ENCODE assay signal across 8 cellular contexts in the genomic region with DNA sequence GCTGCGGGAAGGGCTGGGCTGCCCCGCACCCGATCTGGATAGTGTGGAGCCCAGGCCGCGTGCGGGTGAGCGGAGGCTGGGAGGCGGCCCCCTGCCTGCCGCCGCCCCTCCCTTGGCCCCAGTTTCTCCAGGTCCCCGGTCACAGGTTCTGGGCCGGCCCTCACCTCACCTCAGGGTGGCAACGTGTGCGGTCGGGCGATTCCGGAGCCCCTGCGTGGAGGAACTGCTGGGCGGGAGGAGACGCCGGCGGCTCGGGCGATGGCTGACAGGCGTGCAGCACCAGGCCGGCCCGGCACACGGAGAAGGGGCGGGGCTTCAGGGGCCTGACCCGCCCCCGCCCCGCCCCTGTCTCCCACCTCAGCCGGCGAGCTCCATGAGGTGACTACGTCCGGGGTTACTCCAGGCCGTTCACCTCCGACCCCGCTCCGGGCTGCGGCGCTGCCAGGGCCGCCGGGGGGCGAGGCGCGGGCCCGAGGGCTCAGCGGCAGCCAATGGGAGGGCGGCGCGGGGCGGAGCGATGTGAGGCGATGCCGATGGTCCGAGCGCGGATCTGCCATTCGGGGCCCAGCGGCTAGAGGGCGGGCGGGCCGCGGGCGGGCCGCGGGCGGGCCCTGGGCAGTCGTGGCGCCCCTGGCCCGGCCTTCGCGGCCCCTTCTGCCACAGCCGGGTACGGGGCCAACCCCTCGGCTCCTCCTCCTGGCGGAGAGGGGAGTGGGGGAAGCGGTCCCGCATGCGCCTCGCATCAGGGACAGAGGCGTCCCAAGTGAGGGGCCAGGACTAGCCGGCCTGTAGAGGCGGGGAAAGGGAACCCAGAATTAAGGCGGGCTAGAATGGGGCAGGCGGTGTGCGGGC. TPM values are rescaled to one million over a fixed set of nuclear protein-coding genes. Genes with fewer than 3 reads are reported as not detected.
DNase-seq lines count a peak whose midpoint lies in the region; ATAC-seq and TF ChIP-seq lines count a peak whose summit lies in the region.

No MANE protein-coding gene starts in this region.

- peak; percentile 74 for DNase-seq in DMS53 treated with DMSO at 0.1 percent for 48 hours (lab: John Stamatoyannopoulos, UW; ENCODE audit: unreplicated experiment)
- DNase-seq in PC-3: peak; percentile 88
- DNase-seq in activated T-cell treated with anti-CD3 and anti-CD28 coated beads, Interleukin-2, amount 50 U/mL, for 4 hours: peak; percentile 85
- peak; percentile 97 for DNase-seq in esophagus muscularis mucosa (ENCODE audit: extremely low spot score)
- peak; percentile 97 for DNase-seq in myocyte (ENCODE audit: low read depth)
- DNase-seq in stimulated activated CD8-positive, alpha-beta memory T cell treated with anti-CD3 and anti-CD28 coated beads, Interleukin-7, amount 100 ng/mL, for 4 hours (ENCODE audit: low read depth in 2 of 2): peak; percentile 78 to 90

- CTCF ChIA-PET in PC-3 (lab: Charles Lee): interaction anchor here (0.5 to 1.1 kb wide), 2 partner anchors 14 to 79 kb away, joined by 3 to 5 read pairs; no protein-coding TSS in a partner anchor

- peak overlapping the region; percentile 86 to 97 (median 90) for H3K4me3 Mint-ChIP-seq in IgD-negative memory B cell
- H3K4me3 Mint-ChIP-seq in activated T-cell treated with anti-CD3 and anti-CD28 coated beads, Interleukin-2, amount 50 U/mL, for 4 hours: peak overlapping the region; percentile 93

- H3K4me1 ChIP-seq in PC-3 (ENCODE audit: insufficient read depth, low read length) (peaks cover 32% of the 10 kb centered on the region), esophagus muscularis mucosa (peaks cover 14 to 36% (median 26%) of the 10 kb centered on the region in 4 donors)

- peak overlapping the region in 2 of 3 donors; percentile 64 to 93 for H3K27ac Mint-ChIP-seq in IgD-negative memory B cell

- no peaks in the 10 kb centered on the region for H3K9me3 ChIP-seq in PC-3 (ENCODE audit: low read length)
- no peaks in the 10 kb centered on the region for H3K9me3 ChIP-seq in esophagus muscularis mucosa

- ATAC-seq in GM21576 (IDR thresholded peaks at IDR 0.05; ENCODE audit: unreplicated experiment): peak; percentile 85
- ATAC-seq in PC-3: peak; percentile 85
- peak; percentile 95 to 97 for ATAC-seq in activated T-cell treated with anti-CD3 and anti-CD28 coated beads, Interleukin-2, amount 50 U/mL, for 4 hours

- H3K27me3 ChIP-seq in PC-3 (ENCODE audit: low read length) (no peaks in the 10 kb centered on the region), esophagus muscularis mucosa (no peaks in the 10 kb centered on the region)

- TF ChIP-seq POLR2A in esophagus muscularis mucosa (IDR thresholded peaks at IDR 0.05; ENCODE audit: low read depth): peak; percentile 23

- H3K9me3 Mint-ChIP-seq in IgD-negative memory B cell: no peaks in the 10 kb centered on the region
- no peaks in the 10 kb centered on the region for H3K9me3 Mint-ChIP-seq in activated T-cell treated with anti-CD3 and anti-CD28 coated beads, Interleukin-2, amount 50 U/mL, for 4 hours

- POLR2A ChIA-PET in PC-3 (lab: Charles Lee; ENCODE audit: unreplicated experiment): interaction anchor here (0.5 to 0.7 kb wide), 3 partner anchors 37 to 311 kb away, joined by 4 to 7 read pairs (median 6); no protein-coding TSS in a partner anchor

- H3F3A ChIP-seq in PC-3 (ENCODE audit: low read length, unreplicated experiment): no peaks in the 10 kb centered on the region

- BruUV-seq in PC-3 (replicated peaks; lab: Mats Ljungman, UMichigan): no TSS peak

- peak overlapping the region; percentile 98 for H3K9ac ChIP-seq in PC-3 (ENCODE audit: low read length)

- H2AFZ ChIP-seq in PC-3 (ENCODE audit: low read length): peak overlapping the region; percentile 72

- intact Hi-C loops in PC-3 (cut with micrococcal nuclease): no loop called here
- intact Hi-C loops in esophagus muscularis mucosa (cut with DNase I): loop anchor here (5.0 kb wide), 1 partner anchor 48 kb away; a partner anchor contains a TSS

- peaks cover 48% of the 10 kb centered on the region for H3K79me2 ChIP-seq in PC-3 (ENCODE audit: low read length)

- H3K27ac ChIP-seq in PC-3 (ENCODE audit: low read length) (peak overlapping the region; percentile 77), esophagus muscularis mucosa (replicated peaks in 1 of 4) (peak overlapping the region; percentile 89 to 95 (median 90))

- TF ChIP-seq CTCF in PC-3 (conservative IDR thresholded peaks at IDR 0.05; ENCODE audit: low read depth, low read length) (no peak), esophagus muscularis mucosa (IDR thresholded peaks at IDR 0.05) (peak; percentile 33 to 55 (median 46))

- H4K20me1 ChIP-seq in PC-3 (ENCODE audit: low read length): peaks cover 23% of the 10 kb centered on the region

- no peaks in the 10 kb centered on the region for H3K36me3 ChIP-seq in PC-3 (ENCODE audit: low read depth, low read length)
- no peaks in the 10 kb centered on the region for H3K36me3 ChIP-seq in esophagus muscularis mucosa

- H3K4me1 Mint-ChIP-seq in IgD-negative memory B cell: peaks cover 14 to 18% (median 17%) of the 10 kb centered on the region in 3 donors
- peaks cover 18% of the 10 kb centered on the region for H3K4me1 Mint-ChIP-seq in activated T-cell treated with anti-CD3 and anti-CD28 coated beads, Interleukin-2, amount 50 U/mL, for 4 hours (ENCODE audit: low read depth)

- no peaks in the 10 kb centered on the region for H3K36me3 Mint-ChIP-seq in IgD-negative memory B cell
- H3K36me3 Mint-ChIP-seq in activated T-cell treated with anti-CD3 and anti-CD28 coated beads, Interleukin-2, amount 50 U/mL, for 4 hours (ENCODE audit: insufficient read depth): no peaks in the 10 kb centered on the region

- 2% methylated on average over 6 of the region's 88 CpGs for WGBS in esophagus muscularis mucosa

- H3K4me3 ChIP-seq in PC-3 (ENCODE audit: low read length) (peak overlapping the region; percentile 85), esophagus muscularis mucosa (peak overlapping the region; percentile 72 to 91 (median 82))

- peak overlapping the region; percentile 85 for H3K4me2 ChIP-seq in PC-3 (ENCODE audit: low read length)

- no peaks in the 10 kb centered on the region for H3K9me2 ChIP-seq in PC-3 (replicated peaks; ENCODE audit: low read length)

- no peaks in the 10 kb centered on the region for H3K27me3 Mint-ChIP-seq in IgD-negative memory B cell
- H3K27me3 Mint-ChIP-seq in activated T-cell treated with anti-CD3 and anti-CD28 coated beads, Interleukin-2, amount 50 U/mL, for 4 hours (ENCODE audit: low read depth): no peaks in the 10 kb centered on the region

- no peak for TF ChIP-seq EP300 in esophagus muscularis mucosa (IDR thresholded peaks at IDR 0.05)

RNA-seq across cellular contexts. Expression of a gene that starts 16.7 kb away (rescaled TPM):
- not detected for polyA plus RNA-seq in IgD-negative memory B cell
- not detected in 2 replicates for total RNA-seq in PC-3 (2014; rRNA removed)
- not detected for total RNA-seq in activated T-cell treated with anti-CD3 and anti-CD28 coated beads, Interleukin-2, amount 50 U/mL, for 4 hours
- total RNA-seq in esophagus muscularis mucosa: not detected
- total RNA-seq in myocyte: not detected in 2 replicates
- polyA plus RNA-seq in myocyte (2012): 0.10 TPM

RNA-seq across cellular contexts. Expression of a gene that starts 47.6 kb away (rescaled TPM):
- polyA plus RNA-seq in IgD-negative memory B cell: 6.0 TPM
- total RNA-seq in PC-3 (2014; rRNA removed) (33.0 and 40.3 TPM in 2 replicates), esophagus muscularis mucosa (10 to 100 TPM; 34.0 to 58.0 (median 50.5) TPM), myocyte (33.0 and 45.9 TPM in 2 replicates)
- 10 to 100 TPM; 58.7 to 65.5 (median 61.2) TPM for total RNA-seq in activated T-cell treated with anti-CD3 and anti-CD28 coated beads, Interleukin-2, amount 50 U/mL, for 4 hours
- 38.3 TPM for polyA plus RNA-seq in myocyte (2012)

RNA-seq across cellular contexts. Expression of a gene that starts 47.6 kb away (rescaled TPM):
- polyA plus RNA-seq in IgD-negative memory B cell: 15.1 TPM
- 12.7 and 16.5 TPM in 2 replicates for total RNA-seq in PC-3 (2014; rRNA removed)
- total RNA-seq in activated T-cell treated with anti-CD3 and anti-CD28 coated beads, Interleukin-2, amount 50 U/mL, for 4 hours: 10 to 100 TPM; 38.8 to 39.6 (median 39.3) TPM
- 10 to 100 TPM; 11.5 to 23.7 (median 17.7) TPM for total RNA-seq in esophagus muscularis mucosa
- total RNA-seq in myocyte: 10.6 and 23.6 TPM in 2 replicates
- 9.6 TPM for polyA plus RNA-seq in myocyte (2012)

Comparison
In these comparisons a context has a peak if more than half of its experiments do, and no peak if none do; other contexts are left out.
1. Peak in every context shown above with its lines: DNase-seq, ATAC-seq, H3K4me3 ChIP-seq and H3K27ac ChIP-seq.